Comparison of ENCODE assay signal across 12 cellular contexts in genomic region chr16:67644038-67644437, GRCh38. TPM values are rescaled to one million over a fixed set of nuclear protein-coding genes. Genes with fewer than 3 reads are reported as not detected.
DNase-seq lines count a peak whose midpoint lies in the region; ATAC-seq and TF ChIP-seq lines count a peak whose summit lies in the region.
"Had no signal": no experiment of that assay in that cellular context is flagged by ENCODE, and none has a peak within 500 bp of the region (broad histone marks: within the 10 kb centered on the region; RNA-seq: fewer than 3 reads in every experiment).

No MANE protein-coding gene starts in this region.

- H3K36me3 ChIP-seq in HUES6 (ENCODE audit: control insufficient read depth, insufficient read depth, low read length) = peaks cover 2% of the 10 kb centered on the region
- H3K36me3 ChIP-seq in breast epithelium = no peaks in the 10 kb centered on the region

- no peak for ATAC-seq in activated CD8-positive, alpha-beta memory T cell treated with anti-CD3 and anti-CD28 coated beads, Interleukin-2, amount 10 ng/mL, durations not matched to agents 7 days and 5 days
- no peak for ATAC-seq in natural killer cell treated with Interleukin-12 subunit alpha and Interleukin-12 subunit beta and Interleukin-15 and Interleukin-18, amount 100 ng/mL, for 72 hours

- CTCF ChIA-PET in activated CD8-positive, alpha-beta memory T cell treated with anti-CD3 and anti-CD28 coated beads, Interleukin-2, amount 10 ng/mL, durations not matched to agents 7 days and 5 days (lab: Charles Lee) = interaction anchor here (0.7 to 11.4 kb wide), 24 partner anchors 11 to 233 kb away, joined by 3 to 307 read pairs (median 6); partner anchors contain the start of genes ACD, ATP6V0D1, C16orf86 and CTCF
- CTCF ChIA-PET in GM10248 (lab: Yijun Ruan, JAX) = interaction anchor here (0.6 to 10.5 kb wide), 31 partner anchors 8 to 216 kb away, joined by 3 to 157 read pairs (median 7); partner anchors contain the start of genes ACD, ATP6V0D1, C16orf86 and CTCF

- H3K27me3 ChIP-seq in HUES6 (ENCODE audit: control insufficient read depth, insufficient read depth, low read length) = peaks cover 45% of the 10 kb centered on the region
- H3K27me3 ChIP-seq in breast epithelium = peaks cover 15 to 46% of the 10 kb centered on the region in 2 donors

- no peaks in the 10 kb centered on the region for H3K27me3 Mint-ChIP-seq in activated CD8-positive, alpha-beta memory T cell treated with anti-CD3 and anti-CD28 coated beads, Interleukin-2, amount 10 ng/mL, durations not matched to agents 7 days and 5 days
- no peaks in the 10 kb centered on the region for H3K27me3 Mint-ChIP-seq in activated T-helper 2 cell treated with anti-CD3 and anti-CD28 coated beads, Interferon-gamma antibody, Interleukin-2, Interleukin-4, amounts not matched to agents 10 μg/mL and 5 μg/mL and 100 μg/mL, durations not matched to agents 14 hours and 24 hours and 36 hours (ENCODE audit: low read depth)
- no peaks in the 10 kb centered on the region for H3K27me3 Mint-ChIP-seq in natural killer cell treated with Interleukin-12 subunit alpha and Interleukin-12 subunit beta and Interleukin-15 and Interleukin-18, amount 100 ng/mL, for 72 hours

- H3K27ac ChIP-seq in HUES6 (ENCODE audit: low read depth, low read length) = no peak overlapping the region
- H3K27ac ChIP-seq in breast epithelium = no peak overlapping the region
- H3K27ac ChIP-seq: psoas muscle had no signal

- H3K4me1 Mint-ChIP-seq in activated CD8-positive, alpha-beta memory T cell treated with anti-CD3 and anti-CD28 coated beads, Interleukin-2, amount 10 ng/mL, durations not matched to agents 7 days and 5 days = peaks cover 15% of the 10 kb centered on the region
- peaks cover 6% of the 10 kb centered on the region for H3K4me1 Mint-ChIP-seq in activated T-helper 2 cell treated with anti-CD3 and anti-CD28 coated beads, Interferon-gamma antibody, Interleukin-2, Interleukin-4, amounts not matched to agents 10 μg/mL and 5 μg/mL and 100 μg/mL, durations not matched to agents 14 hours and 24 hours and 36 hours (ENCODE audit: low read depth)
- peaks cover 0 to 3% of the 10 kb centered on the region in 2 donors for H3K4me1 Mint-ChIP-seq in natural killer cell treated with Interleukin-12 subunit alpha and Interleukin-12 subunit beta and Interleukin-15 and Interleukin-18, amount 100 ng/mL, for 72 hours (ENCODE audit: low read depth in 2 of 2)

- H3K9me3 ChIP-seq in HUES6 (ENCODE audit: control insufficient read depth, insufficient read depth, low read depth, low read length) (no peaks in the 10 kb centered on the region), breast epithelium (no peaks in the 10 kb centered on the region)
- H3K9me3 ChIP-seq: psoas muscle, tibial nerve had no signal

- no peak for TF ChIP-seq POLR2A in breast epithelium (IDR thresholded peaks at IDR 0.05)

- no peak overlapping the region for H3K9ac ChIP-seq in HUES6 (ENCODE audit: low read length)

- H3K27ac Mint-ChIP-seq in activated CD8-positive, alpha-beta memory T cell treated with anti-CD3 and anti-CD28 coated beads, Interleukin-2, amount 10 ng/mL, durations not matched to agents 7 days and 5 days = peak overlapping the region; percentile 52
- no peak overlapping the region for H3K27ac Mint-ChIP-seq in activated T-helper 2 cell treated with anti-CD3 and anti-CD28 coated beads, Interferon-gamma antibody, Interleukin-2, Interleukin-4, amounts not matched to agents 10 μg/mL and 5 μg/mL and 100 μg/mL, durations not matched to agents 14 hours and 24 hours and 36 hours
- peak overlapping the region in 1 of 2 donors; percentile 79 for H3K27ac Mint-ChIP-seq in natural killer cell treated with Interleukin-12 subunit alpha and Interleukin-12 subunit beta and Interleukin-15 and Interleukin-18, amount 100 ng/mL, for 72 hours

- no peaks in the 10 kb centered on the region for H3K9me3 Mint-ChIP-seq in activated CD8-positive, alpha-beta memory T cell treated with anti-CD3 and anti-CD28 coated beads, Interleukin-2, amount 10 ng/mL, durations not matched to agents 7 days and 5 days (ENCODE audit: low read depth)
- no peaks in the 10 kb centered on the region for H3K9me3 Mint-ChIP-seq in activated T-helper 2 cell treated with anti-CD3 and anti-CD28 coated beads, Interferon-gamma antibody, Interleukin-2, Interleukin-4, amounts not matched to agents 10 μg/mL and 5 μg/mL and 100 μg/mL, durations not matched to agents 14 hours and 24 hours and 36 hours
- H3K9me3 Mint-ChIP-seq in natural killer cell treated with Interleukin-12 subunit alpha and Interleukin-12 subunit beta and Interleukin-15 and Interleukin-18, amount 100 ng/mL, for 72 hours = no peaks in the 10 kb centered on the region

- POLR2A ChIA-PET in GM10248 (lab: Yijun Ruan, JAX) = no interaction called here

- intact Hi-C loops in activated T-helper 2 cell treated with anti-CD3 and anti-CD28 coated beads, Interferon-gamma antibody, Interleukin-2, Interleukin-4, amounts not matched to agents 10 μg/mL and 5 μg/mL and 100 μg/mL, durations not matched to agents 14 hours and 24 hours and 36 hours (cut with micrococcal nuclease) = loop anchor here (1.0 to 5.0 kb wide), 4 partner anchors 17 to 123 kb away; partner anchors contain the start of genes ACD, CTCF and PARD6A
- intact Hi-C loops in breast epithelium (cut with DNase I; ENCODE audit: low total_unique reads) = no loop called here

- peak overlapping the region; percentile 52 for H3K4me3 ChIP-seq in HUES6 (ENCODE audit: low read depth, low read length)
- H3K4me3 ChIP-seq in breast epithelium = no peak overlapping the region

- DNase-seq in activated CD8-positive, alpha-beta memory T cell treated with anti-CD3 and anti-CD28 coated beads, Interleukin-2, amount 10 ng/mL, durations not matched to agents 7 days and 5 days = no peak
- no peak for DNase-seq in activated CD8-positive, alpha-beta memory T cell treated with anti-CD3 and anti-CD28 coated beads for 24 hours
- DNase-seq in activated T-helper 2 cell treated with anti-CD3 and anti-CD28 coated beads, Interferon-gamma antibody, Interleukin-2, Interleukin-4, amounts not matched to agents 10 μg/mL and 5 μg/mL and 100 μg/mL, durations not matched to agents 14 hours and 24 hours and 36 hours (ENCODE audit: low spot score) = no peak
- DNase-seq in natural killer cell treated with Interleukin-12 subunit alpha and Interleukin-12 subunit beta and Interleukin-15 and Interleukin-18, amount 100 ng/mL, for 72 hours (ENCODE audit: low spot score) = peak; percentile 3
- no peak for DNase-seq in GM10248 (ENCODE audit: extremely low spot score)
- no peak for DNase-seq in breast epithelium (ENCODE audit: low spot score in 2 of 2)
- no peak for DNase-seq in NCI-H2029 (lab: John Stamatoyannopoulos, UW)
- DNase-seq: DMS 273 treated with DMSO at 0.1 percent for 48 hours, NCI-H1105 had no signal

- TF ChIP-seq CTCF in GM10248 (IDR thresholded peaks at IDR 0.05; ENCODE audit: control extremely low read depth, extremely low read depth, low read depth, missing control alignments) = no peak
- TF ChIP-seq CTCF in breast epithelium (IDR thresholded peaks at IDR 0.05) = no peak

- H3K36me3 Mint-ChIP-seq in activated CD8-positive, alpha-beta memory T cell treated with anti-CD3 and anti-CD28 coated beads, Interleukin-2, amount 10 ng/mL, durations not matched to agents 7 days and 5 days = peaks cover 4% of the 10 kb centered on the region
- peaks cover 28% of the 10 kb centered on the region for H3K36me3 Mint-ChIP-seq in activated T-helper 2 cell treated with anti-CD3 and anti-CD28 coated beads, Interferon-gamma antibody, Interleukin-2, Interleukin-4, amounts not matched to agents 10 μg/mL and 5 μg/mL and 100 μg/mL, durations not matched to agents 14 hours and 24 hours and 36 hours (ENCODE audit: low read depth)
- H3K36me3 Mint-ChIP-seq in natural killer cell treated with Interleukin-12 subunit alpha and Interleukin-12 subunit beta and Interleukin-15 and Interleukin-18, amount 100 ng/mL, for 72 hours = no peaks in the 10 kb centered on the region

- H3K4me1 ChIP-seq in HUES6 (ENCODE audit: control insufficient read depth, insufficient read depth, low read length) = peaks cover 11% of the 10 kb centered on the region
- no peaks in the 10 kb centered on the region for H3K4me1 ChIP-seq in breast epithelium

- H3K4me3 Mint-ChIP-seq in activated CD8-positive, alpha-beta memory T cell treated with anti-CD3 and anti-CD28 coated beads, Interleukin-2, amount 10 ng/mL, durations not matched to agents 7 days and 5 days = peak overlapping the region; percentile 85
- H3K4me3 Mint-ChIP-seq in activated T-helper 2 cell treated with anti-CD3 and anti-CD28 coated beads, Interferon-gamma antibody, Interleukin-2, Interleukin-4, amounts not matched to agents 10 μg/mL and 5 μg/mL and 100 μg/mL, durations not matched to agents 14 hours and 24 hours and 36 hours (ENCODE audit: low read depth) = peak overlapping the region; percentile 71
- H3K4me3 Mint-ChIP-seq in natural killer cell treated with Interleukin-12 subunit alpha and Interleukin-12 subunit beta and Interleukin-15 and Interleukin-18, amount 100 ng/mL, for 72 hours = no peak overlapping the region

RNA-seq across cellular contexts. Expression of gene CARMIL2, which starts 0.9 kb away (rescaled TPM):
- total RNA-seq in activated CD8-positive, alpha-beta memory T cell treated with anti-CD3 and anti-CD28 coated beads, Interleukin-2, amount 10 ng/mL, durations not matched to agents 7 days and 5 days = 100 to 1,000 TPM; 154 to 174 TPM
- 197 and 206 TPM in 2 replicates for total RNA-seq in activated T-helper 2 cell treated with anti-CD3 and anti-CD28 coated beads, Interferon-gamma antibody, Interleukin-2, Interleukin-4, amounts not matched to agents 10 μg/mL and 5 μg/mL and 100 μg/mL, durations not matched to agents 14 hours and 24 hours and 36 hours
- total RNA-seq in natural killer cell treated with Interleukin-12 subunit alpha and Interleukin-12 subunit beta and Interleukin-15 and Interleukin-18, amount 100 ng/mL, for 72 hours = 10 to 100 TPM; 33.8 to 89.7 TPM
- total RNA-seq in breast epithelium = 1 to 10 TPM in 2 of 3 donors, under 1 TPM in 1; 0.96 to 2.3 (median 1.6) TPM

RNA-seq across cellular contexts. Expression of gene ACD, which starts 16.0 kb away (rescaled TPM):
- total RNA-seq in activated CD8-positive, alpha-beta memory T cell treated with anti-CD3 and anti-CD28 coated beads, Interleukin-2, amount 10 ng/mL, durations not matched to agents 7 days and 5 days = 10 to 100 TPM; 49.7 to 58.1 TPM
- 48.9 and 57.4 TPM in 2 replicates for total RNA-seq in activated T-helper 2 cell treated with anti-CD3 and anti-CD28 coated beads, Interferon-gamma antibody, Interleukin-2, Interleukin-4, amounts not matched to agents 10 μg/mL and 5 μg/mL and 100 μg/mL, durations not matched to agents 14 hours and 24 hours and 36 hours
- total RNA-seq in natural killer cell treated with Interleukin-12 subunit alpha and Interleukin-12 subunit beta and Interleukin-15 and Interleukin-18, amount 100 ng/mL, for 72 hours = 10 to 100 TPM; 54.9 to 91.3 TPM
- 10 to 100 TPM; 19.4 to 20.6 (median 19.8) TPM for total RNA-seq in breast epithelium

RNA-seq across cellular contexts. Expression of gene PARD6A, which starts 16.7 kb away (rescaled TPM):
- 10 to 100 TPM; 15.2 to 15.5 TPM for total RNA-seq in activated CD8-positive, alpha-beta memory T cell treated with anti-CD3 and anti-CD28 coated beads, Interleukin-2, amount 10 ng/mL, durations not matched to agents 7 days and 5 days
- 10.7 and 11.5 TPM in 2 replicates for total RNA-seq in activated T-helper 2 cell treated with anti-CD3 and anti-CD28 coated beads, Interferon-gamma antibody, Interleukin-2, Interleukin-4, amounts not matched to agents 10 μg/mL and 5 μg/mL and 100 μg/mL, durations not matched to agents 14 hours and 24 hours and 36 hours
- 1 to 10 TPM; 6.3 to 8.0 TPM for total RNA-seq in natural killer cell treated with Interleukin-12 subunit alpha and Interleukin-12 subunit beta and Interleukin-15 and Interleukin-18, amount 100 ng/mL, for 72 hours
- 1 to 10 TPM; 6.4 to 8.5 (median 7.2) TPM for total RNA-seq in breast epithelium

RNA-seq across cellular contexts. Expression of gene ENKD1, which starts 22.5 kb away (rescaled TPM):
- total RNA-seq in activated CD8-positive, alpha-beta memory T cell treated with anti-CD3 and anti-CD28 coated beads, Interleukin-2, amount 10 ng/mL, durations not matched to agents 7 days and 5 days = 1 to 10 TPM; 6.2 to 8.0 TPM
- total RNA-seq in activated T-helper 2 cell treated with anti-CD3 and anti-CD28 coated beads, Interferon-gamma antibody, Interleukin-2, Interleukin-4, amounts not matched to agents 10 μg/mL and 5 μg/mL and 100 μg/mL, durations not matched to agents 14 hours and 24 hours and 36 hours = 8.1 and 9.2 TPM in 2 replicates
- 10 to 100 TPM in 1 of 2 donors, 1 to 10 TPM in 1; 8.1 to 12.2 TPM for total RNA-seq in natural killer cell treated with Interleukin-12 subunit alpha and Interleukin-12 subunit beta and Interleukin-15 and Interleukin-18, amount 100 ng/mL, for 72 hours
- 10 to 100 TPM; 18.6 to 21.0 (median 20.1) TPM for total RNA-seq in breast epithelium

RNA-seq across cellular contexts. Expression of gene C16orf86, which starts 22.6 kb away (rescaled TPM):
- total RNA-seq in activated CD8-positive, alpha-beta memory T cell treated with anti-CD3 and anti-CD28 coated beads, Interleukin-2, amount 10 ng/mL, durations not matched to agents 7 days and 5 days = 1 to 10 TPM; 4.1 to 5.1 TPM
- 1.4 and 1.8 TPM in 2 replicates for total RNA-seq in activated T-helper 2 cell treated with anti-CD3 and anti-CD28 coated beads, Interferon-gamma antibody, Interleukin-2, Interleukin-4, amounts not matched to agents 10 μg/mL and 5 μg/mL and 100 μg/mL, durations not matched to agents 14 hours and 24 hours and 36 hours
- 1 to 10 TPM; 1.6 to 1.9 TPM for total RNA-seq in natural killer cell treated with Interleukin-12 subunit alpha and Interleukin-12 subunit beta and Interleukin-15 and Interleukin-18, amount 100 ng/mL, for 72 hours
- 10 to 100 TPM in 2 of 3 donors, 1 to 10 TPM in 1; 7.2 to 18.1 (median 11.1) TPM for total RNA-seq in breast epithelium

Comparison
In these comparisons a context has a peak if more than half of its experiments do, and no peak if none do; other contexts are left out.
1. RNA of gene CARMIL2, which starts 0.9 kb away (total RNA-seq): 197 to 206 TPM in activated T-helper 2 cell treated with anti-CD3 and anti-CD28 coated beads, Interferon-gamma antibody, Interleukin-2, Interleukin-4, amounts not matched to agents 10 μg/mL and 5 μg/mL and 100 μg/mL, durations not matched to agents 14 hours and 24 hours and 36 hours, 154 to 174 TPM in activated CD8-positive, alpha-beta memory T cell treated with anti-CD3 and anti-CD28 coated beads, Interleukin-2, amount 10 ng/mL, durations not matched to agents 7 days and 5 days and 33.8 to 89.7 TPM in natural killer cell treated with Interleukin-12 subunit alpha and Interleukin-12 subunit beta and Interleukin-15 and Interleukin-18, amount 100 ng/mL, for 72 hours; 0.96 to 2.3 TPM in breast epithelium; every median in the first group is over 10 times any median in the second.